In genomic region chr10:57723305-57723704, GRCh38 we compare ENCODE assay signal across 29 cellular contexts.
"Had no signal": no experiment of that assay in that cellular context is flagged by ENCODE, and none has a peak within 500 bp of the region (broad histone marks: within the 10 kb centered on the region; RNA-seq: fewer than 3 reads in every experiment).

No MANE protein-coding gene starts in this region.

- H3K4me3 Mint-ChIP-seq: activated CD4-positive, alpha-beta memory T cell treated with anti-CD3 and anti-CD28 coated beads, Interleukin-2, amount 10 ng/mL, durations not matched to agents 7 days and 5 days; activated CD4-positive, alpha-beta T cell treated with anti-CD3 and anti-CD28 coated beads, Interleukin-2, amount 10 ng/mL, durations not matched to agents 7 days and 5 days; activated naive CD4-positive, alpha-beta T cell treated with anti-CD3 and anti-CD28 coated beads, Interleukin-2, amount 50 U/mL, for 24 hours; activated naive CD8-positive, alpha-beta T cell treated with anti-CD3 and anti-CD28 coated beads for 36 hours; activated naive CD8-positive, alpha-beta T cell treated with anti-CD3 and anti-CD28 coated beads, Interleukin-2, amount 50 U/mL, for 24 hours; activated T-cell treated with anti-CD3 and anti-CD28 coated beads, Interleukin-2, amount 50 U/mL, for 24 hours; activated T-cell treated with anti-CD3 and anti-CD28 coated beads, Interleukin-2, amount 50 U/mL, for 72 hours; effector memory CD8-positive, alpha-beta T cell had no signal

- ATAC-seq: activated naive CD8-positive, alpha-beta T cell treated with anti-CD3 and anti-CD28 coated beads, Interleukin-2, amount 50 U/mL, for 24 hours; activated T-cell treated with anti-CD3 and anti-CD28 coated beads, Interleukin-2, amount 50 U/mL, for 72 hours; body of pancreas; effector memory CD8-positive, alpha-beta T cell; foreskin keratinocyte; gastroesophageal sphincter had no signal

- FAIRE-seq: colon had no signal

- H3K4me3 ChIP-seq: adrenal gland, body of pancreas, esophagus muscularis mucosa, gastroesophageal sphincter had no signal

- H3K27ac Mint-ChIP-seq: activated CD4-positive, alpha-beta memory T cell treated with anti-CD3 and anti-CD28 coated beads, Interleukin-2, amount 10 ng/mL, durations not matched to agents 7 days and 5 days; activated CD4-positive, alpha-beta T cell treated with anti-CD3 and anti-CD28 coated beads, Interleukin-2, amount 10 ng/mL, durations not matched to agents 7 days and 5 days; activated naive CD4-positive, alpha-beta T cell treated with anti-CD3 and anti-CD28 coated beads, Interleukin-2, amount 50 U/mL, for 24 hours; activated naive CD8-positive, alpha-beta T cell treated with anti-CD3 and anti-CD28 coated beads for 36 hours; activated naive CD8-positive, alpha-beta T cell treated with anti-CD3 and anti-CD28 coated beads, Interleukin-2, amount 50 U/mL, for 24 hours; activated T-cell treated with anti-CD3 and anti-CD28 coated beads, Interleukin-2, amount 50 U/mL, for 24 hours; activated T-cell treated with anti-CD3 and anti-CD28 coated beads, Interleukin-2, amount 50 U/mL, for 72 hours; effector memory CD8-positive, alpha-beta T cell had no signal

- H3K9me3 ChIP-seq: adrenal gland, body of pancreas had no signal

- H3K27me3 Mint-ChIP-seq: activated CD4-positive, alpha-beta memory T cell treated with anti-CD3 and anti-CD28 coated beads, Interleukin-2, amount 10 ng/mL, durations not matched to agents 7 days and 5 days; activated CD4-positive, alpha-beta T cell treated with anti-CD3 and anti-CD28 coated beads, Interleukin-2, amount 10 ng/mL, durations not matched to agents 7 days and 5 days; activated naive CD4-positive, alpha-beta T cell treated with anti-CD3 and anti-CD28 coated beads, Interleukin-2, amount 50 U/mL, for 24 hours; activated naive CD8-positive, alpha-beta T cell treated with anti-CD3 and anti-CD28 coated beads for 36 hours; activated naive CD8-positive, alpha-beta T cell treated with anti-CD3 and anti-CD28 coated beads, Interleukin-2, amount 50 U/mL, for 24 hours; activated T-cell treated with anti-CD3 and anti-CD28 coated beads, Interleukin-2, amount 50 U/mL, for 24 hours; effector memory CD8-positive, alpha-beta T cell had no signal

- DNase-seq: activated CD4-positive, alpha-beta memory T cell treated with anti-CD3 and anti-CD28 coated beads, Interleukin-2, amount 10 ng/mL, durations not matched to agents 7 days and 5 days; activated CD4-positive, alpha-beta T cell treated with anti-CD3 and anti-CD28 coated beads for 1 hour; activated CD4-positive, alpha-beta T cell treated with anti-CD3 and anti-CD28 coated beads for 4 hours; activated CD4-positive, alpha-beta T cell treated with anti-CD3 and anti-CD28 coated beads, Interleukin-2, amount 10 ng/mL, durations not matched to agents 7 days and 5 days; activated CD4-positive, alpha-beta T cell treated with anti-CD3 and anti-CD28 coated beads, Interleukin-2, amount 50 U/mL, for 4 hours; activated CD8-positive, alpha-beta memory T cell treated with anti-CD3 and anti-CD28 coated beads, Interleukin-2, amount 50 U/mL, for 48 hours; activated gamma-delta T cell treated with Interleukin-2 at 50 U/mL for 16 hours; activated naive CD4-positive, alpha-beta T cell treated with Interleukin-2 at 50 U/mL for 16 hours; activated naive CD8-positive, alpha-beta T cell treated with anti-CD3 and anti-CD28 coated beads for 36 hours; activated naive CD8-positive, alpha-beta T cell treated with anti-CD3 and anti-CD28 coated beads, Interleukin-2, amount 50 U/mL, for 24 hours; activated T-cell treated with anti-CD3 and anti-CD28 coated beads for 4 hours; activated T-cell treated with anti-CD3 and anti-CD28 coated beads, Interleukin-2, amount 50 U/mL, for 24 hours; activated T-cell treated with anti-CD3 and anti-CD28 coated beads, Interleukin-2, amount 50 U/mL, for 72 hours; adrenal gland; amygdala; aorta; body of pancreas; caudate nucleus; cortex of kidney; dermis blood vessel endothelial cell; effector CD4-positive, alpha-beta T cell; effector memory CD8-positive, alpha-beta T cell; erythroblast; foreskin keratinocyte; T-helper 2 cell had no signal

- H3K4me1 ChIP-seq: adrenal gland, body of pancreas, esophagus muscularis mucosa, foreskin keratinocyte, gastroesophageal sphincter had no signal

- H3K9me3 Mint-ChIP-seq: activated CD4-positive, alpha-beta T cell treated with anti-CD3 and anti-CD28 coated beads, Interleukin-2, amount 10 ng/mL, durations not matched to agents 7 days and 5 days had no signal

- H3K4me1 Mint-ChIP-seq: activated CD4-positive, alpha-beta memory T cell treated with anti-CD3 and anti-CD28 coated beads, Interleukin-2, amount 10 ng/mL, durations not matched to agents 7 days and 5 days; activated CD4-positive, alpha-beta T cell treated with anti-CD3 and anti-CD28 coated beads, Interleukin-2, amount 10 ng/mL, durations not matched to agents 7 days and 5 days; activated naive CD4-positive, alpha-beta T cell treated with anti-CD3 and anti-CD28 coated beads, Interleukin-2, amount 50 U/mL, for 24 hours; activated naive CD8-positive, alpha-beta T cell treated with anti-CD3 and anti-CD28 coated beads for 36 hours; activated naive CD8-positive, alpha-beta T cell treated with anti-CD3 and anti-CD28 coated beads, Interleukin-2, amount 50 U/mL, for 24 hours had no signal

- H3K27ac ChIP-seq: adrenal gland, body of pancreas, esophagus muscularis mucosa, foreskin keratinocyte, gastroesophageal sphincter had no signal

- H3K27me3 ChIP-seq: adrenal gland, body of pancreas, esophagus muscularis mucosa, foreskin keratinocyte, gastroesophageal sphincter had no signal

- H3K36me3 ChIP-seq: adrenal gland, esophagus muscularis mucosa, gastroesophageal sphincter had no signal

- H3K36me3 Mint-ChIP-seq: activated naive CD4-positive, alpha-beta T cell treated with anti-CD3 and anti-CD28 coated beads, Interleukin-2, amount 50 U/mL, for 24 hours; activated naive CD8-positive, alpha-beta T cell treated with anti-CD3 and anti-CD28 coated beads for 36 hours had no signal
